ENCODE assay signal across 21 cellular contexts in the genomic region with DNA sequence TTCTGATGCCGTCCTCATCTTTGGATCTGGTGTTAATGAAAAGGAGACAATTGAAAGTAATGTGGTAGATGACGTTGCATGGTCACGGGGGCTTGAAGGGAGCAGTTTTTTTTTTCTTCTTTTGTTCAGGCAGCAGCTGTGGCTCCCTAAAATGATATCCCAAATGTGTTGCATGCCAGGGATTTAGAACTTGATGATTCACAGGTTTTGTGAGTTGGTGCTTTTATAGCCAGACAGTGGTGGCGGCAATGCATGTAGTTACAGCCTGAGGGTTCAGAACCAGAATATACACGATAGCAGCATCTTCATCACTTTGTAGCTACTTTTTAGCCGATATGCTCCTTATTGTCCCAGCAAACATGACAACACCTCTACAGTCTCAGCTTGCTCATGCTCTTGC.
DNase-seq lines count a peak whose midpoint lies in the region; ATAC-seq and TF ChIP-seq lines count a peak whose summit lies in the region.
"Had no signal": no experiment of that assay in that cellular context is flagged by ENCODE, and none has a peak within 500 bp of the region (broad histone marks: within the 10 kb centered on the region; RNA-seq: fewer than 3 reads in every experiment).

No MANE protein-coding gene starts in this region.

- H3K27ac ChIP-seq in osteoblast (ENCODE audit: low read depth, low read length) (no peak overlapping the region), Peyer's patch (no peak overlapping the region), PC-9 (no peak overlapping the region)

- H3K4me3 ChIP-seq in osteoblast (ENCODE audit: insufficient read depth, low read length) (no peak overlapping the region), Peyer's patch (no peak overlapping the region), PC-9 (no peak overlapping the region)
- H3K4me3 ChIP-seq: HAP-1 had no signal

- TF ChIP-seq CTCF in osteoblast (IDR thresholded peaks at IDR 0.05; ENCODE audit: extremely low read depth, low read depth, low read length) (no peak), Peyer's patch (IDR thresholded peaks at IDR 0.05) (no peak), PC-9 (conservative IDR thresholded peaks at IDR 0.05) (no peak), glutamatergic neuron (IDR thresholded peaks at IDR 0.05; ENCODE audit: partially characterized antibody, unreplicated experiment) (no peak)

- H3K4me1 ChIP-seq in osteoblast (ENCODE audit: insufficient read depth, low read length): no peaks in the 10 kb centered on the region
- H3K4me1 ChIP-seq in Peyer's patch: no peaks in the 10 kb centered on the region
- H3K4me1 ChIP-seq in PC-9 (replicated peaks; ENCODE audit: insufficient read depth): no peaks in the 10 kb centered on the region
- H3K4me1 ChIP-seq: HAP-1 had no signal

- peaks cover 4% of the 10 kb centered on the region for H3K36me3 Mint-ChIP-seq in glutamatergic neuron (ENCODE audit: unreplicated experiment)

- no peaks in the 10 kb centered on the region for H3F3A ChIP-seq in PC-9 (ENCODE audit: insufficient read depth, low read depth)

- H3K9me3 ChIP-seq in osteoblast (ENCODE audit: low read depth, low read length) (no peaks in the 10 kb centered on the region), Peyer's patch (no peaks in the 10 kb centered on the region), PC-9 (ENCODE audit: insufficient read depth, low read depth) (no peaks in the 10 kb centered on the region)
- H3K9me3 ChIP-seq: HAP-1 had no signal

- H3K79me2 ChIP-seq in osteoblast (ENCODE audit: insufficient read depth, low read length) (no peaks in the 10 kb centered on the region), PC-9 (ENCODE audit: low read depth) (no peaks in the 10 kb centered on the region)

- no peak for ATAC-seq in GM21526 (IDR thresholded peaks at IDR 0.05; ENCODE audit: low FRiP score, unreplicated experiment)

- H3K36me3 ChIP-seq in osteoblast (ENCODE audit: insufficient read depth, low read length) (no peaks in the 10 kb centered on the region), Peyer's patch (no peaks in the 10 kb centered on the region), PC-9 (ENCODE audit: low read depth) (no peaks in the 10 kb centered on the region)
- H3K36me3 ChIP-seq: HAP-1 had no signal

- H3K27me3 Mint-ChIP-seq in glutamatergic neuron (ENCODE audit: unreplicated experiment): peaks cover 2% of the 10 kb centered on the region

- BruUV-seq in PC-9 (replicated peaks; lab: Mats Ljungman, UMichigan): no TSS peak

- no peak overlapping the region for H3K4me3 Mint-ChIP-seq in glutamatergic neuron (ENCODE audit: unreplicated experiment)

- H2AFZ ChIP-seq in osteoblast (ENCODE audit: low read length) (no peak overlapping the region), PC-9 (no peak overlapping the region)

- H3K9me2 ChIP-seq in PC-9 (ENCODE audit: insufficient read depth): no peaks in the 10 kb centered on the region

- H4K20me1 ChIP-seq in osteoblast (ENCODE audit: insufficient read depth, low read length): no peaks in the 10 kb centered on the region
- H4K20me1 ChIP-seq in PC-9 (ENCODE audit: insufficient read depth): no peaks in the 10 kb centered on the region

- peak; percentile 36 for DNase-seq in Ammon's horn (ENCODE audit: low spot score)
- DNase-seq in HCEC 1CT: peak; percentile 18
- DNase-seq in dedifferentiated amniotic fluid mesenchymal stem cell (ENCODE audit: extremely low spot score): peak; percentile 22
- peak; percentile 65 for DNase-seq in osteoblast (ENCODE audit: insufficient read length, low spot score, missing footprints)
- no peak for DNase-seq in Peyer's patch
- no peak for DNase-seq in PC-9
- DNase-seq in glutamatergic neuron: no peak
- DNase-seq: ACHN, C1 segment of cervical spinal cord, COR-L47, DMS153, Karpas-422, MV-4-11, NCI-H1417 treated with DMSO at 0.1 percent for 48 hours, NCI-H2029, NCI-H2171 treated with DMSO at 0.1 percent for 48 hours, NCI-H510A, NCI-H82, SIG-M5 had no signal

- no peak for TF ChIP-seq POLR2A in Peyer's patch (IDR thresholded peaks at IDR 0.05)

- H3K9me3 Mint-ChIP-seq in glutamatergic neuron (ENCODE audit: unreplicated experiment): no peaks in the 10 kb centered on the region

- H3K4me2 ChIP-seq in osteoblast (ENCODE audit: insufficient read depth, low read length): no peak overlapping the region
- H3K4me2 ChIP-seq in PC-9: no peak overlapping the region

- H3K27ac Mint-ChIP-seq in glutamatergic neuron (ENCODE audit: unreplicated experiment): no peak overlapping the region

- peaks cover 2% of the 10 kb centered on the region for H3K4me1 Mint-ChIP-seq in glutamatergic neuron (ENCODE audit: low read depth, unreplicated experiment)

- POLR2A ChIA-PET in PC-9 (lab: Charles Lee; ENCODE audit: unreplicated experiment): no interaction called here

- H3K27me3 ChIP-seq in osteoblast (ENCODE audit: insufficient read depth, low read length) (no peaks in the 10 kb centered on the region), Peyer's patch (no peaks in the 10 kb centered on the region), PC-9 (ENCODE audit: insufficient read depth, low read depth) (no peaks in the 10 kb centered on the region; the same call in 1 of the 2 replicates)

- CTCF ChIA-PET in PC-9 (lab: Charles Lee): no interaction called here

- intact Hi-C loops in PC-9 (cut with micrococcal nuclease; ENCODE audit: unreplicated experiment): no loop called here

Comparison
In these comparisons a context has a peak if more than half of its experiments do, and no peak if none do; other contexts are left out.
1. DNase-seq: peak in Ammon's horn (single experiment), HCEC 1CT (single experiment), dedifferentiated amniotic fluid mesenchymal stem cell (single experiment) and osteoblast (single experiment); none in Peyer's patch (0 of 3), PC-9 (0 of 2) and glutamatergic neuron (single experiment).